In the genomic region with DNA sequence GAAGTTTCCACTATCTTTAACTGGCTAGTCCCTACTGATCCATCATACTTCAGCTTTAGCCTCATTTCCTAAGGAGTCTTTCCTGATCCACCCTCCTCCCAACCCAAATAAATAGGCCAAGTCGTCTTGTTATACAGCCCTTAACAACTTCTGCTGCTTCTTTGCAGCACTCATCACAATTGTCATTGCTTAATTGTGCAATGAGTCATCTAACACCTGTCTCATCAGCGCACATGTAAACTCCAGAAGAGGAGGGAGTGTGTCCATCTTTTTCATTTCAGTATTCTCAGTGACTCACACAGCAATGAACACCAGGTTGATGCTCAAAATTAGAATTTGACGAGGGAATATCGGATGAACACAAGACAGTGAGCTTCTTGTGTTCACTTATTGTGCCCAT, we compare ENCODE assay signal across 16 cellular contexts.
"Had no signal": no experiment of that assay in that cellular context is flagged by ENCODE, and none has a peak within 500 bp of the region (broad histone marks: within the 10 kb centered on the region; RNA-seq: fewer than 3 reads in every experiment).

No MANE protein-coding gene starts in this region.

- DNase-seq: dermis blood vessel endothelial cell; erythroblast; foreskin melanocyte; naive thymus-derived CD8-positive, alpha-beta T cell; psoas muscle; stimulated activated CD4-positive, alpha-beta T cell treated with anti-CD3 and anti-CD28 coated beads, Interleukin-2, amount 100 ng/mL, for 24 hours; stimulated activated CD4-positive, alpha-beta T cell treated with anti-CD3 and anti-CD28 coated beads, Interleukin-4, amount 100 ng/mL, for 4 hours; stimulated activated naive B cell treated with anti-CD40 and anti-IgM and Interleukin-4, amounts not matched to agents 10 μg/mL and 1 μg/mL and 100 μg/mL, for 72 hours; stimulated activated naive CD8-positive, alpha-beta T cell treated with anti-CD3 and anti-CD28 coated beads, Interleukin-15, amount 100 ng/mL, for 72 hours; testis; upper lobe of right lung had no signal

- H3K27ac ChIP-seq: hepatocyte, neutrophil, psoas muscle, testis, tibial nerve, upper lobe of right lung, vagina had no signal

- H3K36me3 ChIP-seq: neutrophil, tibial nerve, upper lobe of right lung, vagina had no signal

- H3K4me1 ChIP-seq: psoas muscle, testis, tibial nerve, upper lobe of right lung, vagina had no signal

- H3K27me3 ChIP-seq: hepatocyte, neutrophil, testis, tibial nerve, upper lobe of right lung, vagina had no signal

- H3K4me3 ChIP-seq: hepatocyte, psoas muscle, testis, tibial nerve, upper lobe of right lung, vagina had no signal

- ATAC-seq: naive thymus-derived CD8-positive, alpha-beta T cell; psoas muscle; sciatic nerve; stimulated activated naive B cell treated with anti-CD40 and anti-IgM and Interleukin-4, amounts not matched to agents 10 μg/mL and 1 μg/mL and 100 μg/mL, for 72 hours; stimulated activated naive CD8-positive, alpha-beta T cell treated with anti-CD3 and anti-CD28 coated beads, Interleukin-15, amount 100 ng/mL, for 72 hours; upper lobe of right lung had no signal

- H3K9me3 ChIP-seq: neutrophil, psoas muscle, testis, upper lobe of right lung, vagina had no signal
